ENCODE assay signal across 8 cellular contexts in genomic region chr3:69200384-69201068, GRCh38.
DNase-seq lines count a peak whose midpoint lies in the region; ATAC-seq and TF ChIP-seq lines count a peak whose summit lies in the region.

No MANE protein-coding gene starts in this region.

- DNase-seq in HFF-Myc (ENCODE audit: extremely low read depth, low read depth): peak; percentile 32
- peak; percentile 81 for DNase-seq in SW480 (ENCODE audit: low spot score)
- DNase-seq in coronary artery (ENCODE audit: low spot score): no peak
- no peak for DNase-seq in substantia nigra (lab: John Stamatoyannopoulos, UW)
- no peak for DNase-seq in inferior parietal cortex (ENCODE audit: extremely low spot score)

- H3K4me3 ChIP-seq in HFF-Myc (replicated peaks; ENCODE audit: low read depth, low read length) (no peak overlapping the region), coronary artery (peak overlapping the region; percentile 57), mesodermal cell (ENCODE audit: extremely low read depth, insufficient read depth, low read length, poor library complexity, severe bottlenecking) (no peak overlapping the region)

- no peaks in the 10 kb centered on the region for H3K9me3 ChIP-seq in mesodermal cell (ENCODE audit: control insufficient read depth, low read length)

- no peak for ATAC-seq in GM18502 (IDR thresholded peaks at IDR 0.05; ENCODE audit: poor library complexity, unreplicated experiment)
- ATAC-seq in HG03520 (IDR thresholded peaks at IDR 0.05; ENCODE audit: unreplicated experiment): no peak

- peaks cover 38% of the 10 kb centered on the region for H3K36me3 ChIP-seq in mesodermal cell (ENCODE audit: control insufficient read depth, insufficient read depth, low read length)

- H3K27ac ChIP-seq in coronary artery (peak overlapping the region in 1 of 2 donors; percentile 60), mesodermal cell (ENCODE audit: low read depth, low read length, severe bottlenecking) (peak overlapping the region; percentile 78), substantia nigra (ENCODE audit: low read depth, low read length, poor library complexity, severe bottlenecking) (peak overlapping the region; percentile 27)

- no peak for TF ChIP-seq CTCF in HFF-Myc (IDR thresholded peaks at IDR 0.05; ENCODE audit: low read depth, low read length, missing control alignments)
- TF ChIP-seq CTCF in coronary artery (IDR thresholded peaks at IDR 0.05): no peak

- WGBS in mesodermal cell (ENCODE audit: insufficient coverage in 2 of 2), 2 experiments: 45 to 58% methylated on average over 4 to 6 of the region's 10 CpGs

- H3K4me1 ChIP-seq in mesodermal cell (ENCODE audit: control insufficient read depth, insufficient read depth, low read length, poor library complexity, severe bottlenecking): peaks cover 8% of the 10 kb centered on the region

Comparison
In these comparisons a context has a peak if more than half of its experiments do, and no peak if none do; other contexts are left out.
1. DNase-seq: peak in HFF-Myc (single experiment) and SW480 (single experiment); none in coronary artery (single experiment), substantia nigra (0 of 49) and inferior parietal cortex (single experiment).